Comparison of ENCODE assay signal across 21 cellular contexts in the genomic region with DNA sequence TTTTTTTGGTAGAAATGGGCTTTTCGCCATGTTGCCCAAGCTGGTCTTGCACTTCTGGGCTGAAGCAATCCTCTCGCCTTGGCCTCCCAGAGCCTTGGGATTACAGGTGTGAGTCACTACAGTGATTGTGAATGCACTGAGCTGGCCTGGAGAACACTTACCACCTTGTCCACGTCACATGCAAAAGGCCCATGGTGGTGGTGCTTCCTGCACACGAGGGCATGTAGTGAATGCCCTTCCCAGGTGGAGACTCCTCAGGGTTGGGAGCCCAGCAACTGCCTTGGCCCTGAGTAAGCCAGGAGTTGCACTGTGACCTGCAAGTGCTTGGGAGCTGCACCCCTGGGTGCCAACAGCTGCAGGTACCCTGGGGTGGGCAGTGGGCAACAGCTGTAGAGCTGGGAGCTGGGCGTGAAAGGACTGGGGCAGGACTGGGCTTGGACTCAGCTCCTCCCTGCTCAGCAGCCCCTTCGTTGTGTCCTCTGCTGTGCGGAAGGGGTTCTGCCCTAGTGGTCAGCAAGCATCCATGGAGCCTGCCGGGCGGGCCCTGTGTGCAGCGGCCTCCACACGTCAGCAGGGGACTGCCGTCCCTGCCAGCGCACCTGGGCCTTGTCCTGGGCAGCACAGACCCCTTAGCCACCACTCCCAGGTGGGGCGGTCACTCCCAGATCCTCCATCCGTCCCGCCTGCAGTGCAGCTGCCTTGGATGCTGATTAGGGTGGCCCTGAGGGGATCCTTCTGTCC. TPM values are rescaled to one million over a fixed set of nuclear protein-coding genes. Genes with fewer than 3 reads are reported as not detected.
DNase-seq lines count a peak whose midpoint lies in the region; FAIRE-seq and TF ChIP-seq lines count a peak whose summit lies in the region.
"Had no signal": no experiment of that assay in that cellular context is flagged by ENCODE, and none has a peak within 500 bp of the region (broad histone marks: within the 10 kb centered on the region; RNA-seq: fewer than 3 reads in every experiment).

No MANE protein-coding gene starts in this region.

- no peaks in the 10 kb centered on the region for H3K9me3 ChIP-seq in cardiac muscle cell (ENCODE audit: low read depth)
- no peaks in the 10 kb centered on the region for H3K9me3 ChIP-seq in left ventricle myocardium inferior (replicated peaks)
- H3K9me3 ChIP-seq: esophagus squamous epithelium had no signal

- TF ChIP-seq CTCF in cardiac muscle cell (IDR thresholded peaks at IDR 0.05; ENCODE audit: low read depth, low read length): no peak
- TF ChIP-seq CTCF in left ventricle myocardium inferior (IDR thresholded peaks at IDR 0.05; ENCODE audit: borderline replicate concordance): no peak
- TF ChIP-seq CTCF in bronchial epithelial cell (IDR thresholded peaks at IDR 0.05; ENCODE audit: insufficient read depth, low read length, severe bottlenecking): no peak
- no peak for TF ChIP-seq CTCF in GM10266 (IDR thresholded peaks at IDR 0.05; ENCODE audit: control insufficient read depth, insufficient read depth, low read depth, missing control alignments)

- FAIRE-seq in bronchial epithelial cell (lab: Jason Lieb, UNC) (no peak), urothelium cell line (lab: Jason Lieb, UNC) (peak; percentile 42)
- FAIRE-seq: TTC549 had no signal

- H3K4me3 ChIP-seq in cardiac muscle cell (no peak overlapping the region), left ventricle myocardium inferior (no peak overlapping the region), bronchial epithelial cell (ENCODE audit: low read depth, low read length) (no peak overlapping the region)
- H3K4me3 ChIP-seq: esophagus squamous epithelium, skin epidermis had no signal

- H3K27me3 ChIP-seq in cardiac muscle cell (no peaks in the 10 kb centered on the region), left ventricle myocardium inferior (ENCODE audit: low read depth) (no peaks in the 10 kb centered on the region), bronchial epithelial cell (ENCODE audit: control insufficient read depth, insufficient read depth, low read length) (peaks cover 2% of the 10 kb centered on the region)
- H3K27me3 ChIP-seq: brain microvascular endothelial cell had no signal

- H3K4me1 ChIP-seq in cardiac muscle cell (ENCODE audit: low read depth) (no peaks in the 10 kb centered on the region), left ventricle myocardium inferior (peaks cover 43% of the 10 kb centered on the region)
- H3K4me1 ChIP-seq: parathyroid adenoma had no signal

- peak overlapping the region; percentile 57 for H3K27ac ChIP-seq in cardiac muscle cell
- H3K27ac ChIP-seq in left ventricle myocardium inferior (replicated peaks): no peak overlapping the region
- H3K27ac ChIP-seq: brain microvascular endothelial cell, esophagus squamous epithelium, parathyroid adenoma, skin epidermis had no signal

- DNase-seq in cardiac muscle cell (ENCODE audit: low read depth in 1 of 2, low spot score in 1 of 2) (peak in 1 of 2 donors; percentile 29), left ventricle myocardium inferior (no peak), bronchial epithelial cell (ENCODE audit: low read depth) (peak; percentile 57), kidney tubule cell (ENCODE audit: low spot score) (peak; percentile 15), urothelium cell line (ENCODE audit: low spot score) (no peak), GM10266 (ENCODE audit: extremely low spot score) (no peak), H4 (ENCODE audit: low spot score) (no peak), dermis blood vessel endothelial cell (no peak)
- DNase-seq: activated CD4-positive, alpha-beta T cell treated with anti-CD3 and anti-CD28 coated beads for 4 hours; brain microvascular endothelial cell; esophagus squamous epithelium; immature natural killer cell; KBM-7; mesenchymal stem cell; naive B cell; NCI-H1048; NCI-H2029 treated with DMSO at 0.1 percent for 48 hours; stimulated activated CD4-positive, alpha-beta T cell treated with anti-CD3 and anti-CD28 coated beads, Interleukin-2, amount 100 ng/mL, for 48 hours had no signal

- intact Hi-C loops in left ventricle myocardium inferior (cut with micrococcal nuclease): no loop called here

- H3K36me3 ChIP-seq in cardiac muscle cell: peaks cover 24% of the 10 kb centered on the region
- peaks cover 29% of the 10 kb centered on the region for H3K36me3 ChIP-seq in left ventricle myocardium inferior
- H3K36me3 ChIP-seq in bronchial epithelial cell (ENCODE audit: control insufficient read depth, insufficient read depth, low read length): no peaks in the 10 kb centered on the region

RNA-seq across cellular contexts. Expression of a gene that starts 9.3 kb away (rescaled TPM):
- total RNA-seq in cardiac muscle cell: 9.1 and 13.7 TPM in 2 replicates
- 4.0 and 5.9 TPM in 2 replicates for polyA plus RNA-seq in cardiac muscle cell
- total RNA-seq in left ventricle myocardium inferior: 3.6 TPM
- total RNA-seq in bronchial epithelial cell: under 0.01 and 0.77 TPM in 2 replicates
- total RNA-seq in H4 (2014; rRNA removed; shearing (Covaris generic)): 1.0 TPM in 1 of 2 replicates, not detected in the other
- 11.4 and 16.2 TPM in 2 replicates for total RNA-seq in dermis blood vessel endothelial cell

Comparison
In these comparisons a context has a peak if more than half of its experiments do, and no peak if none do; other contexts are left out.
1. DNase-seq: peak in bronchial epithelial cell (single experiment) and kidney tubule cell (single experiment); none in left ventricle myocardium inferior (single experiment), urothelium cell line (single experiment), GM10266 (single experiment), H4 (single experiment) and dermis blood vessel endothelial cell (single experiment).